In genomic region chr9:122226758-122227575, GRCh38 we compare ENCODE assay signal across 13 cellular contexts. TPM values are rescaled to one million over a fixed set of nuclear protein-coding genes. Genes with fewer than 3 reads are reported as not detected.
A peak's percentile ranks its signal among the peaks of the same experiment; 100 is the strongest.
DNase-seq lines count a peak whose midpoint lies in the region; ATAC-seq and TF ChIP-seq lines count a peak whose summit lies in the region.
"Had no signal": no experiment of that assay in that cellular context is flagged by ENCODE, and none has a peak within 500 bp of the region (broad histone marks: within the 10 kb centered on the region; RNA-seq: fewer than 3 reads in every experiment).

No MANE protein-coding gene starts in this region.

- H3K27ac ChIP-seq in esophagus muscularis mucosa (replicated peaks in 1 of 4) = no peak overlapping the region
- H3K27ac ChIP-seq: uterus had no signal

- peak overlapping the region; percentile 50 to 59 (median 52) for H3K4me3 ChIP-seq in esophagus muscularis mucosa

- H3K4me1 ChIP-seq in esophagus muscularis mucosa = peaks cover 27 to 40% (median 38%) of the 10 kb centered on the region in 4 donors

- no peak overlapping the region for H3K4me3 Mint-ChIP-seq in stimulated activated naive CD8-positive, alpha-beta T cell treated with anti-CD3 and anti-CD28 coated beads, Interleukin-15, amount 100 ng/mL, for 72 hours
- H3K4me3 Mint-ChIP-seq in nephron progenitor cell = peak overlapping the region; percentile 65
- H3K4me3 Mint-ChIP-seq in activated T-helper 2 cell treated with anti-CD3 and anti-CD28 coated beads, Interferon-gamma antibody, Interleukin-2, Interleukin-4, amounts not matched to agents 10 μg/mL and 5 μg/mL and 100 μg/mL, durations not matched to agents 14 hours and 24 hours and 36 hours (ENCODE audit: low read depth) = no peak overlapping the region

- no peaks in the 10 kb centered on the region for H3K36me3 Mint-ChIP-seq in nephron progenitor cell (ENCODE audit: low read depth)
- no peaks in the 10 kb centered on the region for H3K36me3 Mint-ChIP-seq in activated T-helper 2 cell treated with anti-CD3 and anti-CD28 coated beads, Interferon-gamma antibody, Interleukin-2, Interleukin-4, amounts not matched to agents 10 μg/mL and 5 μg/mL and 100 μg/mL, durations not matched to agents 14 hours and 24 hours and 36 hours (ENCODE audit: low read depth)

- no peaks in the 10 kb centered on the region for H3K9me3 Mint-ChIP-seq in stimulated activated naive CD8-positive, alpha-beta T cell treated with anti-CD3 and anti-CD28 coated beads, Interleukin-15, amount 100 ng/mL, for 72 hours
- no peaks in the 10 kb centered on the region for H3K9me3 Mint-ChIP-seq in nephron progenitor cell
- no peaks in the 10 kb centered on the region for H3K9me3 Mint-ChIP-seq in activated T-helper 2 cell treated with anti-CD3 and anti-CD28 coated beads, Interferon-gamma antibody, Interleukin-2, Interleukin-4, amounts not matched to agents 10 μg/mL and 5 μg/mL and 100 μg/mL, durations not matched to agents 14 hours and 24 hours and 36 hours

- H3K27me3 ChIP-seq in esophagus muscularis mucosa = peaks cover 0 to 96% (median 56%) of the 10 kb centered on the region in 4 donors

- WGBS in esophagus muscularis mucosa = 23% methylated on average over 33 of the region's 59 CpGs

- TF ChIP-seq CTCF in esophagus muscularis mucosa (IDR thresholded peaks at IDR 0.05) = no peak
- TF ChIP-seq CTCF in nephron progenitor cell (IDR thresholded peaks at IDR 0.05) = no peak

- peak; percentile 30 for ATAC-seq in stimulated activated naive CD8-positive, alpha-beta T cell treated with anti-CD3 and anti-CD28 coated beads, Interleukin-15, amount 100 ng/mL, for 72 hours
- ATAC-seq in stimulated activated naive CD8-positive, alpha-beta T cell treated with anti-CD3 and anti-CD28 coated beads, Interleukin-15, Interleukin-2, amounts not matched to agents 100 U/mL and 50 U/mL, for 24 hours = no peak
- ATAC-seq in GM21515 (IDR thresholded peaks at IDR 0.05; ENCODE audit: unreplicated experiment) (no peak), HG03469 (IDR thresholded peaks at IDR 0.05; ENCODE audit: unreplicated experiment) (no peak)

- no peaks in the 10 kb centered on the region for H3K9me3 ChIP-seq in esophagus muscularis mucosa
- H3K9me3 ChIP-seq: uterus had no signal

- H3K27ac Mint-ChIP-seq in stimulated activated naive CD8-positive, alpha-beta T cell treated with anti-CD3 and anti-CD28 coated beads, Interleukin-15, amount 100 ng/mL, for 72 hours = no peak overlapping the region
- no peak overlapping the region for H3K27ac Mint-ChIP-seq in nephron progenitor cell
- no peak overlapping the region for H3K27ac Mint-ChIP-seq in activated T-helper 2 cell treated with anti-CD3 and anti-CD28 coated beads, Interferon-gamma antibody, Interleukin-2, Interleukin-4, amounts not matched to agents 10 μg/mL and 5 μg/mL and 100 μg/mL, durations not matched to agents 14 hours and 24 hours and 36 hours

- no peaks in the 10 kb centered on the region for H3K36me3 ChIP-seq in esophagus muscularis mucosa
- H3K36me3 ChIP-seq: uterus had no signal

- no peak for DNase-seq in stimulated activated naive CD8-positive, alpha-beta T cell treated with anti-CD3 and anti-CD28 coated beads, Interleukin-15, amount 100 ng/mL, for 72 hours
- no peak for DNase-seq in stimulated activated naive CD8-positive, alpha-beta T cell treated with anti-CD3 and anti-CD28 coated beads, Interleukin-15, Interleukin-2, amounts not matched to agents 100 U/mL and 50 U/mL, for 24 hours
- DNase-seq in esophagus muscularis mucosa (ENCODE audit: extremely low spot score) = no peak
- DNase-seq in nephron progenitor cell = peak; percentile 44
- DNase-seq in NCI-H2029 treated with DMSO at 0.1 percent for 48 hours (lab: John Stamatoyannopoulos, UW) = no peak
- DNase-seq in activated T-helper 2 cell treated with anti-CD3 and anti-CD28 coated beads, Interferon-gamma antibody, Interleukin-2, Interleukin-4, amounts not matched to agents 10 μg/mL and 5 μg/mL and 100 μg/mL, durations not matched to agents 14 hours and 24 hours and 36 hours (ENCODE audit: low spot score) = no peak
- DNase-seq: activated effector memory CD4-positive, alpha-beta T cell treated with Interleukin-2 at 50 U/mL for 16 hours; central memory CD4-positive, alpha-beta T cell; NCI-H1694; NCI-H774; uterus had no signal

- TF ChIP-seq EP300 in esophagus muscularis mucosa (IDR thresholded peaks at IDR 0.05) = no peak

- H3K4me1 Mint-ChIP-seq in stimulated activated naive CD8-positive, alpha-beta T cell treated with anti-CD3 and anti-CD28 coated beads, Interleukin-15, amount 100 ng/mL, for 72 hours = no peaks in the 10 kb centered on the region
- peaks cover 33% of the 10 kb centered on the region for H3K4me1 Mint-ChIP-seq in nephron progenitor cell
- peaks cover 3% of the 10 kb centered on the region for H3K4me1 Mint-ChIP-seq in activated T-helper 2 cell treated with anti-CD3 and anti-CD28 coated beads, Interferon-gamma antibody, Interleukin-2, Interleukin-4, amounts not matched to agents 10 μg/mL and 5 μg/mL and 100 μg/mL, durations not matched to agents 14 hours and 24 hours and 36 hours (ENCODE audit: low read depth)

- no peak for TF ChIP-seq POLR2A in esophagus muscularis mucosa (IDR thresholded peaks at IDR 0.05; ENCODE audit: low read depth)

- intact Hi-C loops in esophagus muscularis mucosa (cut with DNase I) = no loop called here
- intact Hi-C loops in activated T-helper 2 cell treated with anti-CD3 and anti-CD28 coated beads, Interferon-gamma antibody, Interleukin-2, Interleukin-4, amounts not matched to agents 10 μg/mL and 5 μg/mL and 100 μg/mL, durations not matched to agents 14 hours and 24 hours and 36 hours (cut with micrococcal nuclease) = no loop called here

- peaks cover 54% of the 10 kb centered on the region for H3K27me3 Mint-ChIP-seq in stimulated activated naive CD8-positive, alpha-beta T cell treated with anti-CD3 and anti-CD28 coated beads, Interleukin-15, amount 100 ng/mL, for 72 hours
- no peaks in the 10 kb centered on the region for H3K27me3 Mint-ChIP-seq in nephron progenitor cell (ENCODE audit: low read depth, poor library complexity)
- peaks cover 46% of the 10 kb centered on the region for H3K27me3 Mint-ChIP-seq in activated T-helper 2 cell treated with anti-CD3 and anti-CD28 coated beads, Interferon-gamma antibody, Interleukin-2, Interleukin-4, amounts not matched to agents 10 μg/mL and 5 μg/mL and 100 μg/mL, durations not matched to agents 14 hours and 24 hours and 36 hours (ENCODE audit: low read depth)

RNA-seq across cellular contexts. Expression of gene LHX6, which starts 1.8 kb away (rescaled TPM):
- total RNA-seq in esophagus muscularis mucosa = 10 to 100 TPM in 2 of 4 donors, 1 to 10 TPM in 2; 2.1 to 16.8 (median 7.1) TPM
- not detected in 2 replicates for total RNA-seq in activated T-helper 2 cell treated with anti-CD3 and anti-CD28 coated beads, Interferon-gamma antibody, Interleukin-2, Interleukin-4, amounts not matched to agents 10 μg/mL and 5 μg/mL and 100 μg/mL, durations not matched to agents 14 hours and 24 hours and 36 hours

RNA-seq across cellular contexts. Expression of gene RBM18, which starts 37.7 kb away (rescaled TPM):
- total RNA-seq in esophagus muscularis mucosa = 10 to 100 TPM; 10.1 to 14.6 (median 13.3) TPM
- 19.4 and 21.9 TPM in 2 replicates for total RNA-seq in activated T-helper 2 cell treated with anti-CD3 and anti-CD28 coated beads, Interferon-gamma antibody, Interleukin-2, Interleukin-4, amounts not matched to agents 10 μg/mL and 5 μg/mL and 100 μg/mL, durations not matched to agents 14 hours and 24 hours and 36 hours

RNA-seq across cellular contexts. Expression of gene MRRF, which starts 37.7 kb away (rescaled TPM):
- 10 to 100 TPM; 20.5 to 29.2 (median 28.5) TPM for total RNA-seq in esophagus muscularis mucosa
- total RNA-seq in activated T-helper 2 cell treated with anti-CD3 and anti-CD28 coated beads, Interferon-gamma antibody, Interleukin-2, Interleukin-4, amounts not matched to agents 10 μg/mL and 5 μg/mL and 100 μg/mL, durations not matched to agents 14 hours and 24 hours and 36 hours = 57.0 and 58.8 TPM in 2 replicates
